2 cellular contexts compared by ENCODE assay signal in genomic region chr3:48593337-48593736, GRCh38.
TF ChIP-seq lines count a peak whose summit lies in the region.

No MANE protein-coding gene starts in this region.

TF ChIP-seq in SK-N-SH, 30 proteins besides CTCF, POLR2A, EP300 and RAD21 (continued from another document):
- TF ChIP-seq TEAD4 (IDR thresholded peaks at IDR 0.05; ENCODE audit: borderline replicate concordance, insufficient read depth) (no peak), EZH2phosphoT487 (IDR thresholded peaks at IDR 0.05; ENCODE audit: borderline replicate concordance, low read depth) (no peak), TAF1 (IDR thresholded peaks at IDR 0.05; ENCODE audit: borderline replicate concordance, low read depth, low read length) (no peak), IRF3 (IDR thresholded peaks at IDR 0.05; ENCODE audit: low read depth, low read length) (no peak), NRF1 (IDR thresholded peaks at IDR 0.05; ENCODE audit: low read depth, low read length) (no peak), GATA2 (CRISPR knock-in tag; IDR thresholded peaks at IDR 0.05) (no peak), REST (IDR thresholded peaks at IDR 0.05; ENCODE audit: low read depth, low read length) (no peak), SMC3 (IDR thresholded peaks at IDR 0.05; ENCODE audit: low read depth, low read length) (no peak), TCF12 (IDR thresholded peaks at IDR 0.05) (no peak), MEF2A (IDR thresholded peaks at IDR 0.05; ENCODE audit: borderline replicate concordance, low read depth) (no peak), YY1 (IDR thresholded peaks at IDR 0.05; ENCODE audit: low read depth) (no peak), CHD2 (IDR thresholded peaks at IDR 0.05; ENCODE audit: low read length, partially characterized antibody) (no peak), RCOR1 (IDR thresholded peaks at IDR 0.05; ENCODE audit: low read length) (no peak)

TF ChIP-seq in SK-N-SH treated with all-trans-retinoic acid at 6 μM for 48 hours, 23 proteins besides CTCF, POLR2A, EP300 and RAD21 (continued from another document):
- TF ChIP-seq BACH2 (CRISPR knock-in tag; IDR thresholded peaks at IDR 0.05; ENCODE audit: borderline replicate concordance): no peak
- TF ChIP-seq TCF4 (CRISPR knock-in tag; IDR thresholded peaks at IDR 0.05; ENCODE audit: borderline replicate concordance): no peak
- TF ChIP-seq SNAI2 (CRISPR knock-in tag; IDR thresholded peaks at IDR 0.05): no peak
- no peak for TF ChIP-seq CREB5 (CRISPR knock-in tag; IDR thresholded peaks at IDR 0.05; ENCODE audit: low read depth)
- no peak for TF ChIP-seq PATZ1 (CRISPR knock-in tag; IDR thresholded peaks at IDR 0.05; ENCODE audit: borderline replicate concordance)
- no peak for TF ChIP-seq ZNF70 (CRISPR knock-in tag; IDR thresholded peaks at IDR 0.05)
- TF ChIP-seq GLIS3 (CRISPR knock-in tag; IDR thresholded peaks at IDR 0.05): no peak
- no peak for TF ChIP-seq ZNF8 (CRISPR knock-in tag; IDR thresholded peaks at IDR 0.05)
- no peak for TF ChIP-seq ARNTL (CRISPR knock-in tag; IDR thresholded peaks at IDR 0.05; ENCODE audit: borderline replicate concordance, low read depth)
